In genomic region chr9:121634329-121634784, GRCh38 we compare ENCODE assay signal across 13 cellular contexts. TPM values are rescaled to one million over a fixed set of nuclear protein-coding genes. Genes with fewer than 3 reads are reported as not detected.
DNase-seq lines count a peak whose midpoint lies in the region; ATAC-seq, FAIRE-seq and TF ChIP-seq lines count a peak whose summit lies in the region.
"Had no signal": no experiment of that assay in that cellular context is flagged by ENCODE, and none has a peak within 500 bp of the region (broad histone marks: within the 10 kb centered on the region; RNA-seq: fewer than 3 reads in every experiment).

No MANE protein-coding gene starts in this region.

- FAIRE-seq in HepG2 (lab: Jason Lieb, UNC), result no peak
- FAIRE-seq: G401.6 had no signal

- BruUV-seq in OCI-LY7 (replicated peaks; lab: Mats Ljungman, UMichigan) (no TSS peak), HepG2 (replicated peaks; lab: Mats Ljungman, UMichigan) (no TSS peak)

- no peak for TF ChIP-seq RAD21 in HepG2 (CRISPR knock-in tag; IDR thresholded peaks at IDR 0.05)

- DNase-seq in GM19238 (ENCODE audit: insufficient read length, low spot score) (peak; percentile 37), OCI-LY7 (ENCODE audit: low spot score) (peak; percentile 21), HepG2 (ENCODE audit: low spot score) (peak; percentile 51), EL (no peak), H7 (no peak), AG20443 (ENCODE audit: low spot score) (no peak)
- DNase-seq: CD4-positive, CD25-positive, alpha-beta regulatory T cell; lower lobe of right lung; NCI-H187 had no signal

- in situ Hi-C loops in HepG2 (cut with HindIII; ENCODE audit: extremely low pct_ligation_motif_present, low pct_unique_long_range_greater_than_20kb), result no loop called here

- ATAC-seq in HepG2 (peak; percentile 16), HG03196 (IDR thresholded peaks at IDR 0.05; ENCODE audit: unreplicated experiment) (no peak)

- H3K9me3 ChIP-seq in BLaER1, result no peaks in the 10 kb centered on the region
- no peaks in the 10 kb centered on the region for H3K9me3 ChIP-seq in OCI-LY7 (ENCODE audit: low read length)
- no peaks in the 10 kb centered on the region; the same call in 1 of the 2 replicates for H3K9me3 ChIP-seq in HepG2 (ENCODE audit: low read length)
- H3K9me3 ChIP-seq: lower lobe of right lung, ovary had no signal

- TF ChIP-seq POLR2A in HepG2 (IDR thresholded peaks at IDR 0.05; ENCODE audit: insufficient read depth in 1 of 2, low read depth in 2 of 2, low read length in 2 of 2), result no peak

- H3K9ac ChIP-seq in BLaER1, result 0 out of 2 replicates have a peak overlapping the region, but pooled peaks have one; percentile 23
- peak overlapping the region; percentile 19 for H3K9ac ChIP-seq in HepG2 (ENCODE audit: insufficient read depth, low read depth, low read length)

- H3K4me3 ChIP-seq in BLaER1 (no peak overlapping the region), OCI-LY7 (ENCODE audit: low read depth, low read length, poor library complexity, severe bottlenecking) (no peak overlapping the region), HepG2 (replicated peaks in 1 of 3; ENCODE audit: insufficient read depth in 1 of 3, low read depth in 2 of 3, low read length in 3 of 3) (peak overlapping the region; percentile 23 to 63 (median 30); a peak in 4 of 6 replicates), H7 (ENCODE audit: insufficient read depth, low read depth, low read length) (no peak overlapping the region)
- H3K4me3 ChIP-seq: lower lobe of right lung, ovary had no signal

- H3K9me2 ChIP-seq in OCI-LY7 (ENCODE audit: insufficient read depth, low read length), result no peaks in the 10 kb centered on the region

- CTCF ChIA-PET in OCI-LY7 (lab: Charles Lee; ENCODE audit: unreplicated experiment), result no interaction called here
- CTCF ChIA-PET in HepG2 (lab: Yijun Ruan, JAX; ENCODE audit: low intra/inter-chr PET ratio, low total read pairs), result interaction anchor here (1.2 to 2.4 kb wide), 3 partner anchors 50 to 359 kb away, joined by 3 to 9 read pairs (median 4); no protein-coding TSS in a partner anchor

- no peak overlapping the region for H2AFZ ChIP-seq in OCI-LY7 (ENCODE audit: low read length)
- peak overlapping the region; percentile 39 for H2AFZ ChIP-seq in HepG2 (ENCODE audit: low read length)

- H4K20me1 ChIP-seq in BLaER1 (no peaks in the 10 kb centered on the region), OCI-LY7 (ENCODE audit: insufficient read depth, low read length) (no peaks in the 10 kb centered on the region), HepG2 (ENCODE audit: insufficient read depth, low read length) (no peaks in the 10 kb centered on the region)

- TF ChIP-seq EP300 in HepG2 (IDR thresholded peaks at IDR 0.05; ENCODE audit: low read depth in 2 of 2, low read length in 2 of 2) (peak in 1 of 2 experiments; percentile 24; a peak in 1 of 4 replicates), HepG2 (CRISPR knock-in tag; IDR thresholded peaks at IDR 0.05; ENCODE audit: borderline replicate concordance) (no peak)

- 16% methylated on average over 7 of the region's 8 CpGs for WGBS in HepG2 (ENCODE audit: low lambda C conversion rate)

- no peaks in the 10 kb centered on the region for H3K79me2 ChIP-seq in OCI-LY7 (ENCODE audit: insufficient read depth, low read depth, low read length)
- no peaks in the 10 kb centered on the region for H3K79me2 ChIP-seq in HepG2 (ENCODE audit: insufficient read depth, low read length)

- TF ChIP-seq CTCF in OCI-LY7 (conservative IDR thresholded peaks at IDR 0.05; ENCODE audit: low read length) (no peak), HepG2 (CRISPR knock-in tag; IDR thresholded peaks at IDR 0.05) (no peak)

- peaks cover 81% of the 10 kb centered on the region for H3K4me1 ChIP-seq in BLaER1
- H3K4me1 ChIP-seq in OCI-LY7 (ENCODE audit: insufficient read depth, low read length, poor library complexity, severe bottlenecking), result peaks cover 7% of the 10 kb centered on the region
- peaks cover 50% of the 10 kb centered on the region for H3K4me1 ChIP-seq in HepG2 (ENCODE audit: insufficient read depth, low read length)

- intact Hi-C loops in OCI-LY7 (cut with micrococcal nuclease; ENCODE audit: unreplicated experiment), result no loop called here
- intact Hi-C loops in HepG2 (cut with micrococcal nuclease; ENCODE audit: unreplicated experiment), result loop anchor here (5.0 kb wide), 1 partner anchor 82 kb away; no protein-coding TSS in a partner anchor

- H3K4me2 ChIP-seq in BLaER1 (peak overlapping the region; percentile 83), OCI-LY7 (ENCODE audit: low read length) (no peak overlapping the region; the same call in 1 of the 2 replicates), HepG2 (ENCODE audit: low read depth, low read length) (peak overlapping the region; percentile 67)

- H3K36me3 ChIP-seq in BLaER1 (no peaks in the 10 kb centered on the region), OCI-LY7 (ENCODE audit: insufficient read depth, low read length) (no peaks in the 10 kb centered on the region), HepG2 (replicated peaks in 1 of 2; ENCODE audit: control insufficient read depth in 1 of 2, insufficient read depth in 2 of 2, low read length in 2 of 2) (no peaks in the 10 kb centered on the region), H7 (replicated peaks; ENCODE audit: control insufficient read depth, insufficient read depth, low read length) (no peaks in the 10 kb centered on the region)
- H3K36me3 ChIP-seq: lower lobe of right lung, ovary had no signal

- H3K27me3 ChIP-seq in BLaER1 (no peaks in the 10 kb centered on the region), HepG2 (ENCODE audit: control insufficient read depth in 1 of 2, insufficient read depth in 2 of 2, low read length in 2 of 2) (no peaks in the 10 kb centered on the region), H7 (ENCODE audit: control insufficient read depth, insufficient read depth, low read length) (no peaks in the 10 kb centered on the region)
- H3K27me3 ChIP-seq: ovary had no signal

- H3K27ac ChIP-seq in BLaER1 (peak overlapping the region; percentile 26), OCI-LY7 (ENCODE audit: low read depth, low read length, poor library complexity, severe bottlenecking) (no peak overlapping the region), HepG2 (ENCODE audit: extremely low read length, insufficient read depth, low read length) (no peak overlapping the region)
- H3K27ac ChIP-seq: lower lobe of right lung, ovary had no signal

- POLR2A ChIA-PET in OCI-LY7 (lab: Charles Lee), result no interaction called here
- POLR2A ChIA-PET in HepG2 (lab: Yijun Ruan, JAX), result interaction anchor here (0.8 to 2.1 kb wide), 2 partner anchors 12 to 30 kb away, joined by 3 to 5 read pairs; no protein-coding TSS in a partner anchor

TF ChIP-seq in HepG2, 621 proteins besides CTCF, POLR2A, EP300 and RAD21 (continues in another document):
- TF ChIP-seq HNF4A (CRISPR knock-in tag; IDR thresholded peaks at IDR 0.05), result peak; percentile 66
- TF ChIP-seq, protein P1, sequence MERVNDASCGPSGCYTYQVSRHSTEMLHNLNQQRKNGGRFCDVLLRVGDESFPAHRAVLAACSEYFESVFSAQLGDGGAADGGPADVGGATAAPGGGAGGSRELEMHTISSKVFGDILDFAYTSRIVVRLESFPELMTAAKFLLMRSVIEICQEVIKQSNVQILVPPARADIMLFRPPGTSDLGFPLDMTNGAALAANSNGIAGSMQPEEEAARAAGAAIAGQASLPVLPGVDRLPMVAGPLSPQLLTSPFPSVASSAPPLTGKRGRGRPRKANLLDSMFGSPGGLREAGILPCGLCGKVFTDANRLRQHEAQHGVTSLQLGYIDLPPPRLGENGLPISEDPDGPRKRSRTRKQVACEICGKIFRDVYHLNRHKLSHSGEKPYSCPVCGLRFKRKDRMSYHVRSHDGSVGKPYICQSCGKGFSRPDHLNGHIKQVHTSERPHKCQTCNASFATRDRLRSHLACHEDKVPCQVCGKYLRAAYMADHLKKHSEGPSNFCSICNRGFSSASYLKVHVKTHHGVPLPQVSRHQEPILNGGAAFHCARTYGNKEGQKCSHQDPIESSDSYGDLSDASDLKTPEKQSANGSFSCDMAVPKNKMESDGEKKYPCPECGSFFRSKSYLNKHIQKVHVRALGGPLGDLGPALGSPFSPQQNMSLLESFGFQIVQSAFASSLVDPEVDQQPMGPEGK (CRISPR knock-in tag; IDR thresholded peaks at IDR 0.05), result peak; percentile 86; the same call in 1 of the 2 replicates
- no peak for TF ChIP-seq NONO (IDR thresholded peaks at IDR 0.05)
- peak; percentile 23; the same call in 1 of the 2 replicates for TF ChIP-seq NONO (CRISPR knock-in tag; conservative IDR thresholded peaks at IDR 0.05)
- no peak for TF ChIP-seq FOXA1 (IDR thresholded peaks at IDR 0.05)
- peak; percentile 39; the same call in 1 of the 2 replicates for TF ChIP-seq FOXA1 (CRISPR knock-in tag; IDR thresholded peaks at IDR 0.05)
- peak; percentile 41; the same call in 1 of the 2 replicates for TF ChIP-seq RXRA (CRISPR knock-in tag; IDR thresholded peaks at IDR 0.05)
- TF ChIP-seq HOXA5 (CRISPR knock-in tag; IDR thresholded peaks at IDR 0.05), result no peak
- TF ChIP-seq ZNF296 (CRISPR knock-in tag; conservative IDR thresholded peaks at IDR 0.05), result no peak

RNA-seq across cellular contexts. Expression of gene DAB2IP, which starts 17.1 kb away (rescaled TPM):
- total RNA-seq in OCI-LY7 (2014; rRNA removed; shearing (Covaris generic)), result 2.9 and 3.9 TPM in 2 replicates
- total RNA-seq in OCI-LY7 (2022) (11.1 and 11.2 TPM in 2 replicates), HepG2 (2016; rRNA removed; fragmentation: Illumina TruSeq; extraction: Trizol) (25.3 and 32.1 TPM in 2 replicates)
- 2.8 and 5.2 TPM in 2 replicates for total RNA-seq in HepG2 (2016; cell fraction: cytosol; rRNA removed; fragmentation: Illumina TruSeq; extraction: Trizol; ENCODE audit: low read depth)
- 24.3 and 28.3 TPM in 2 replicates for total RNA-seq in HepG2 (2016; cell fraction: insoluble cytoplasmic fraction; rRNA removed; fragmentation: Illumina TruSeq; extraction: Trizol)
- total RNA-seq in HepG2 (2016; cell fraction: membrane; rRNA removed; fragmentation: Illumina TruSeq; extraction: Trizol), result 10.8 and 12.3 TPM in 2 replicates
- 23.5 and 29.5 TPM in 2 replicates for total RNA-seq in HepG2 (2016; cell fraction: nucleus; rRNA removed; fragmentation: Illumina TruSeq; extraction: Trizol)
- polyA plus RNA-seq in HepG2 (2011; rRNA removed), result 37.9 and 39.9 TPM in 2 replicates
- 20.8 and 29.3 TPM in 2 replicates for polyA plus RNA-seq in HepG2 (2011; cell fraction: cytosol; rRNA removed)
- 42.4 and 54.9 TPM in 2 replicates for polyA plus RNA-seq in HepG2 (2011; cell fraction: nucleus; rRNA removed)
- 14.7 and 24.6 TPM in 2 replicates for polyA plus RNA-seq in HepG2 (2012)
- polyA plus RNA-seq in HepG2 (2016; cell fraction: cytosol; fragmentation: Illumina TruSeq; extraction: Trizol; ENCODE audit: low read depth), result 1.9 and 2.6 TPM in 2 replicates
- polyA plus RNA-seq in HepG2 (2016; cell fraction: insoluble cytoplasmic fraction; fragmentation: Illumina TruSeq; extraction: Trizol; ENCODE audit: low read depth), result 24.2 and 33.5 TPM in 2 replicates
- polyA plus RNA-seq in HepG2 (2016; cell fraction: membrane; fragmentation: Illumina TruSeq; extraction: Trizol; ENCODE audit: low read depth), result 5.5 and 5.8 TPM in 2 replicates
- polyA plus RNA-seq in HepG2 (2016; cell fraction: nucleus; fragmentation: Illumina TruSeq; extraction: Trizol; ENCODE audit: insufficient read depth, low read depth), result 42.8 and 47.1 TPM in 2 replicates
- polyA minus RNA-seq in HepG2 (2011; rRNA and poly(A)+ RNA removed; ENCODE audit: low replicate concordance), result 48.1 and 97.1 TPM in 2 replicates
- polyA minus RNA-seq in HepG2 (2011; cell fraction: cytosol; rRNA and poly(A)+ RNA removed), result 26.5 and 29.0 TPM in 2 replicates
- 34.6 and 46.1 TPM in 2 replicates for polyA minus RNA-seq in HepG2 (2011; cell fraction: nucleus; rRNA and poly(A)+ RNA removed)
- 24.1 and 34.6 TPM in 2 replicates for total RNA-seq in H7 (2014; rRNA removed; shearing (Covaris generic))
- total RNA-seq: CD4-positive, CD25-positive, alpha-beta regulatory T cell had no signal
- polyA plus RNA-seq: CD4-positive, CD25-positive, alpha-beta regulatory T cell had no signal

Comparison
In these comparisons a context has a peak if more than half of its experiments do, and no peak if none do; other contexts are left out.
1. H3K4me3 ChIP-seq: peak in HepG2 (3 of 3); none in BLaER1 (single experiment), OCI-LY7 (single experiment) and H7 (single experiment).
2. DNase-seq: peak in GM19238 (single experiment), OCI-LY7 (single experiment) and HepG2 (single experiment); none in EL (single experiment), H7 (single experiment) and AG20443 (single experiment).